ENCODE assay signal across 35 cellular contexts in genomic region chr19:54310543-54310942, GRCh38. TPM values are rescaled to one million over a fixed set of nuclear protein-coding genes. Genes with fewer than 3 reads are reported as not detected.
"Had no signal": no experiment of that assay in that cellular context is flagged by ENCODE, and none has a peak within 500 bp of the region (broad histone marks: within the 10 kb centered on the region; RNA-seq: fewer than 3 reads in every experiment).

No MANE protein-coding gene starts in this region.

- ATAC-seq: activated CD4-positive, alpha-beta T cell treated with anti-CD3 and anti-CD28 coated beads for 36 hours; activated naive CD8-positive, alpha-beta T cell treated with anti-CD3 and anti-CD28 coated beads, Interleukin-2, amount 50 U/mL, for 24 hours; body of pancreas; effector memory CD8-positive, alpha-beta T cell; foreskin keratinocyte; gastrocnemius medialis; heart left ventricle; T-helper 17 cell had no signal

- H3K27ac Mint-ChIP-seq: activated B cell treated with CpG ODN at 0.5 μM for 24 hours; activated CD4-positive, alpha-beta memory T cell treated with anti-CD3 and anti-CD28 coated beads, Interleukin-2, amount 10 ng/mL, durations not matched to agents 7 days and 5 days; activated CD4-positive, alpha-beta T cell treated with anti-CD3 and anti-CD28 coated beads for 36 hours; activated CD4-positive, alpha-beta T cell treated with anti-CD3 and anti-CD28 coated beads, Interleukin-2, amount 10 ng/mL, durations not matched to agents 24 days and 14 days; activated naive CD4-positive, alpha-beta T cell treated with anti-CD3 and anti-CD28 coated beads for 36 hours; activated naive CD4-positive, alpha-beta T cell treated with anti-CD3 and anti-CD28 coated beads, Interleukin-2, amount 50 U/mL, for 24 hours; activated naive CD8-positive, alpha-beta T cell treated with anti-CD3 and anti-CD28 coated beads for 36 hours; activated naive CD8-positive, alpha-beta T cell treated with anti-CD3 and anti-CD28 coated beads, Interleukin-2, amount 50 U/mL, for 24 hours; activated T-helper 1 cell treated with anti-CD3 and anti-CD28 coated beads, Interleukin-12 subunit alpha, Interleukin-12 subunit beta, Interleukin-2, Interleukin-4 antibody, amounts not matched to agents 30 ng/mL and 10 ng/mL and 1 ng/mL, durations not matched to agents 14 hours and 24 hours and 36 hours; activated T-helper 2 cell treated with anti-CD3 and anti-CD28 coated beads, Interferon-gamma antibody, Interleukin-2, Interleukin-4, amounts not matched to agents 10 μg/mL and 5 μg/mL and 100 μg/mL, durations not matched to agents 14 hours and 24 hours and 36 hours; effector memory CD8-positive, alpha-beta T cell; T-helper 17 cell; T-helper 2 cell treated with Interferon-gamma antibody and Interleukin-4, amounts not matched to agents 5 μg/mL and 100 μg/mL, for 36 hours had no signal

- DNase-seq: activated B cell treated with CpG ODN at 0.5 μM for 24 hours; activated CD4-positive, alpha-beta memory T cell treated with anti-CD3 and anti-CD28 coated beads, Interleukin-2, amount 10 ng/mL, durations not matched to agents 7 days and 5 days; activated CD4-positive, alpha-beta T cell treated with anti-CD3 and anti-CD28 coated beads for 36 hours; activated CD4-positive, alpha-beta T cell treated with anti-CD3 and anti-CD28 coated beads, Interleukin-2, amount 10 ng/mL, durations not matched to agents 24 days and 14 days; activated CD4-positive, alpha-beta T cell treated with anti-CD3 and anti-CD28 coated beads, Interleukin-2, amount 50 U/mL, for 4 hours; activated CD4-positive, CD25-positive, alpha-beta regulatory T cell treated with anti-CD3 and anti-CD28 coated beads, Interleukin-2, amount 50 U/mL, for 72 hours; activated effector memory CD4-positive, alpha-beta T cell treated with anti-CD3 and anti-CD28 coated beads, Interleukin-2, amount 50 U/mL, for 16 hours; activated naive CD4-positive, alpha-beta T cell treated with anti-CD3 and anti-CD28 coated beads for 36 hours; activated naive CD8-positive, alpha-beta T cell treated with anti-CD3 and anti-CD28 coated beads for 36 hours; activated naive CD8-positive, alpha-beta T cell treated with anti-CD3 and anti-CD28 coated beads, Interleukin-2, amount 50 U/mL, for 24 hours; activated T-cell treated with anti-CD3 and anti-CD28 coated beads, Interleukin-2, amount 50 U/mL, for 1 hour; activated T-cell treated with anti-CD3 and anti-CD28 coated beads, Interleukin-2, amount 50 U/mL, for 48 hours; adrenal gland; amygdala; aorta; body of pancreas; caudate nucleus; colonic mucosa; dermis blood vessel endothelial cell; effector CD4-positive, alpha-beta T cell; effector memory CD8-positive, alpha-beta T cell; erythroblast; foreskin keratinocyte; gastrocnemius medialis; glutamatergic neuron; heart left ventricle; T-helper 1 cell; T-helper 17 cell; T1000; WERI-Rb-1 had no signal

- H3K4me3 Mint-ChIP-seq: activated B cell treated with CpG ODN at 0.5 μM for 24 hours; activated CD4-positive, alpha-beta memory T cell treated with anti-CD3 and anti-CD28 coated beads, Interleukin-2, amount 10 ng/mL, durations not matched to agents 7 days and 5 days; activated CD4-positive, alpha-beta T cell treated with anti-CD3 and anti-CD28 coated beads for 36 hours; activated CD4-positive, alpha-beta T cell treated with anti-CD3 and anti-CD28 coated beads, Interleukin-2, amount 10 ng/mL, durations not matched to agents 24 days and 14 days; activated naive CD4-positive, alpha-beta T cell treated with anti-CD3 and anti-CD28 coated beads for 36 hours; activated naive CD4-positive, alpha-beta T cell treated with anti-CD3 and anti-CD28 coated beads, Interleukin-2, amount 50 U/mL, for 24 hours; activated naive CD8-positive, alpha-beta T cell treated with anti-CD3 and anti-CD28 coated beads for 36 hours; activated naive CD8-positive, alpha-beta T cell treated with anti-CD3 and anti-CD28 coated beads, Interleukin-2, amount 50 U/mL, for 24 hours; activated T-helper 1 cell treated with anti-CD3 and anti-CD28 coated beads, Interleukin-12 subunit alpha, Interleukin-12 subunit beta, Interleukin-2, Interleukin-4 antibody, amounts not matched to agents 30 ng/mL and 10 ng/mL and 1 ng/mL, durations not matched to agents 14 hours and 24 hours and 36 hours; effector memory CD8-positive, alpha-beta T cell; T-helper 17 cell; T-helper 2 cell treated with Interferon-gamma antibody and Interleukin-4, amounts not matched to agents 5 μg/mL and 100 μg/mL, for 36 hours had no signal

- H3K36me3 Mint-ChIP-seq: activated naive CD4-positive, alpha-beta T cell treated with anti-CD3 and anti-CD28 coated beads, Interleukin-2, amount 50 U/mL, for 24 hours; activated naive CD8-positive, alpha-beta T cell treated with anti-CD3 and anti-CD28 coated beads for 36 hours had no signal

- H3K9me3 Mint-ChIP-seq: activated B cell treated with CpG ODN at 0.5 μM for 24 hours; activated CD4-positive, alpha-beta memory T cell treated with anti-CD3 and anti-CD28 coated beads, Interleukin-2, amount 10 ng/mL, durations not matched to agents 7 days and 5 days; activated CD4-positive, alpha-beta T cell treated with anti-CD3 and anti-CD28 coated beads, Interleukin-2, amount 10 ng/mL, durations not matched to agents 24 days and 14 days; activated naive CD4-positive, alpha-beta T cell treated with anti-CD3 and anti-CD28 coated beads for 36 hours; activated naive CD4-positive, alpha-beta T cell treated with anti-CD3 and anti-CD28 coated beads, Interleukin-2, amount 50 U/mL, for 24 hours; activated naive CD8-positive, alpha-beta T cell treated with anti-CD3 and anti-CD28 coated beads for 36 hours; activated naive CD8-positive, alpha-beta T cell treated with anti-CD3 and anti-CD28 coated beads, Interleukin-2, amount 50 U/mL, for 24 hours; activated T-helper 1 cell treated with anti-CD3 and anti-CD28 coated beads, Interleukin-12 subunit alpha, Interleukin-12 subunit beta, Interleukin-2, Interleukin-4 antibody, amounts not matched to agents 30 ng/mL and 10 ng/mL and 1 ng/mL, durations not matched to agents 14 hours and 24 hours and 36 hours; activated T-helper 2 cell treated with anti-CD3 and anti-CD28 coated beads, Interferon-gamma antibody, Interleukin-2, Interleukin-4, amounts not matched to agents 10 μg/mL and 5 μg/mL and 100 μg/mL, durations not matched to agents 14 hours and 24 hours and 36 hours; effector memory CD8-positive, alpha-beta T cell; T-helper 2 cell treated with Interferon-gamma antibody and Interleukin-4, amounts not matched to agents 5 μg/mL and 100 μg/mL, for 36 hours had no signal

- H3K4me1 Mint-ChIP-seq: activated CD4-positive, alpha-beta memory T cell treated with anti-CD3 and anti-CD28 coated beads, Interleukin-2, amount 10 ng/mL, durations not matched to agents 7 days and 5 days; activated CD4-positive, alpha-beta T cell treated with anti-CD3 and anti-CD28 coated beads, Interleukin-2, amount 10 ng/mL, durations not matched to agents 24 days and 14 days; activated naive CD8-positive, alpha-beta T cell treated with anti-CD3 and anti-CD28 coated beads for 36 hours; activated naive CD8-positive, alpha-beta T cell treated with anti-CD3 and anti-CD28 coated beads, Interleukin-2, amount 50 U/mL, for 24 hours had no signal

RNA-seq across cellular contexts. Expression of gene LILRA5, which starts 2.4 kb away (rescaled TPM):
- total RNA-seq: activated CD4-positive, alpha-beta memory T cell treated with anti-CD3 and anti-CD28 coated beads, Interleukin-2, amount 10 ng/mL, durations not matched to agents 7 days and 5 days; activated CD4-positive, alpha-beta T cell treated with anti-CD3 and anti-CD28 coated beads for 36 hours; activated CD4-positive, alpha-beta T cell treated with anti-CD3 and anti-CD28 coated beads, Interleukin-2, amount 10 ng/mL, durations not matched to agents 24 days and 14 days; activated naive CD4-positive, alpha-beta T cell treated with anti-CD3 and anti-CD28 coated beads for 36 hours; activated naive CD8-positive, alpha-beta T cell treated with anti-CD3 and anti-CD28 coated beads for 36 hours; activated T-helper 1 cell treated with anti-CD3 and anti-CD28 coated beads, Interleukin-12 subunit alpha, Interleukin-12 subunit beta, Interleukin-2, Interleukin-4 antibody, amounts not matched to agents 30 ng/mL and 10 ng/mL and 1 ng/mL, durations not matched to agents 14 hours and 24 hours and 36 hours; activated T-helper 2 cell treated with anti-CD3 and anti-CD28 coated beads, Interferon-gamma antibody, Interleukin-2, Interleukin-4, amounts not matched to agents 10 μg/mL and 5 μg/mL and 100 μg/mL, durations not matched to agents 14 hours and 24 hours and 36 hours; dermis blood vessel endothelial cell; foreskin keratinocyte had no signal

RNA-seq across cellular contexts. Expression of gene LILRA4, which starts 28.4 kb away (rescaled TPM):
- total RNA-seq: activated CD4-positive, alpha-beta memory T cell treated with anti-CD3 and anti-CD28 coated beads, Interleukin-2, amount 10 ng/mL, durations not matched to agents 7 days and 5 days; activated CD4-positive, alpha-beta T cell treated with anti-CD3 and anti-CD28 coated beads for 36 hours; activated CD4-positive, alpha-beta T cell treated with anti-CD3 and anti-CD28 coated beads, Interleukin-2, amount 10 ng/mL, durations not matched to agents 24 days and 14 days; activated naive CD4-positive, alpha-beta T cell treated with anti-CD3 and anti-CD28 coated beads for 36 hours; activated T-helper 1 cell treated with anti-CD3 and anti-CD28 coated beads, Interleukin-12 subunit alpha, Interleukin-12 subunit beta, Interleukin-2, Interleukin-4 antibody, amounts not matched to agents 30 ng/mL and 10 ng/mL and 1 ng/mL, durations not matched to agents 14 hours and 24 hours and 36 hours; activated T-helper 2 cell treated with anti-CD3 and anti-CD28 coated beads, Interferon-gamma antibody, Interleukin-2, Interleukin-4, amounts not matched to agents 10 μg/mL and 5 μg/mL and 100 μg/mL, durations not matched to agents 14 hours and 24 hours and 36 hours; aorta; body of pancreas; colonic mucosa; dermis blood vessel endothelial cell; esophagus muscularis mucosa; foreskin keratinocyte; gastrocnemius medialis; heart left ventricle had no signal

RNA-seq across cellular contexts. Expression of gene LILRB2, which starts 29.6 kb away (rescaled TPM):
- total RNA-seq: activated CD4-positive, alpha-beta memory T cell treated with anti-CD3 and anti-CD28 coated beads, Interleukin-2, amount 10 ng/mL, durations not matched to agents 7 days and 5 days; activated CD4-positive, alpha-beta T cell treated with anti-CD3 and anti-CD28 coated beads for 36 hours; activated CD4-positive, alpha-beta T cell treated with anti-CD3 and anti-CD28 coated beads, Interleukin-2, amount 10 ng/mL, durations not matched to agents 24 days and 14 days; activated naive CD4-positive, alpha-beta T cell treated with anti-CD3 and anti-CD28 coated beads for 36 hours; activated naive CD8-positive, alpha-beta T cell treated with anti-CD3 and anti-CD28 coated beads for 36 hours; activated T-helper 1 cell treated with anti-CD3 and anti-CD28 coated beads, Interleukin-12 subunit alpha, Interleukin-12 subunit beta, Interleukin-2, Interleukin-4 antibody, amounts not matched to agents 30 ng/mL and 10 ng/mL and 1 ng/mL, durations not matched to agents 14 hours and 24 hours and 36 hours; activated T-helper 2 cell treated with anti-CD3 and anti-CD28 coated beads, Interferon-gamma antibody, Interleukin-2, Interleukin-4, amounts not matched to agents 10 μg/mL and 5 μg/mL and 100 μg/mL, durations not matched to agents 14 hours and 24 hours and 36 hours; dermis blood vessel endothelial cell; foreskin keratinocyte had no signal

RNA-seq across cellular contexts. Expression of gene LILRB5, which starts 53.5 kb away (rescaled TPM):
- total RNA-seq: activated CD4-positive, alpha-beta memory T cell treated with anti-CD3 and anti-CD28 coated beads, Interleukin-2, amount 10 ng/mL, durations not matched to agents 7 days and 5 days; activated CD4-positive, alpha-beta T cell treated with anti-CD3 and anti-CD28 coated beads for 36 hours; activated CD4-positive, alpha-beta T cell treated with anti-CD3 and anti-CD28 coated beads, Interleukin-2, amount 10 ng/mL, durations not matched to agents 24 days and 14 days; activated naive CD4-positive, alpha-beta T cell treated with anti-CD3 and anti-CD28 coated beads for 36 hours; activated naive CD8-positive, alpha-beta T cell treated with anti-CD3 and anti-CD28 coated beads for 36 hours; activated T-helper 1 cell treated with anti-CD3 and anti-CD28 coated beads, Interleukin-12 subunit alpha, Interleukin-12 subunit beta, Interleukin-2, Interleukin-4 antibody, amounts not matched to agents 30 ng/mL and 10 ng/mL and 1 ng/mL, durations not matched to agents 14 hours and 24 hours and 36 hours; dermis blood vessel endothelial cell; foreskin keratinocyte had no signal

RNA-seq across cellular contexts. Expression of gene LAIR1, which starts 54.2 kb away (rescaled TPM):
- total RNA-seq: dermis blood vessel endothelial cell, foreskin keratinocyte had no signal
